Comparison of ENCODE assay signal across 1 cellular context in the genomic region with DNA sequence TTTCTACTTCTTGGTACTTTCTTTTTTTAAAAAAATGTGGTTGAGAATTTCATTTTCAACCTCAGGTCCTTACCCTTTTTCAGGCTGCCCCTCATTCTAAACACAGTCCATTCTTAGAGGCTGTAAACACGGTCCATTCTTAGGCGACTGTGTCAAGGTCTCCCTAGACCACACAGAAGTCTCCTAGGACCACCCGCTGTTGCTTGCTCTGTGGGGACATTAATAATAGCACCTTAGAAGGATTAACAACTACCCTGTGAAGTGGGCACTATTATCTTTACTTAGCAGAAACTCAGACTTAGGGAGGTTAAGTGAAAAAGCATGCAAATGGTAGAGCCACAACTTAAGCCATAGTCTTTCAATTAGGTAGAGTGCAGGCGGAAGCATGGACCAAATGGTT.
TF ChIP-seq lines count a peak whose summit lies in the region.

No MANE protein-coding gene starts in this region.

TF ChIP-seq in SK-N-SH, 30 proteins besides CTCF, POLR2A, EP300 and RAD21 (continued from another document):
- no peak for TF ChIP-seq ZBTB33 (IDR thresholded peaks at IDR 0.05; ENCODE audit: borderline replicate concordance, low read depth)
